In the genomic region with DNA sequence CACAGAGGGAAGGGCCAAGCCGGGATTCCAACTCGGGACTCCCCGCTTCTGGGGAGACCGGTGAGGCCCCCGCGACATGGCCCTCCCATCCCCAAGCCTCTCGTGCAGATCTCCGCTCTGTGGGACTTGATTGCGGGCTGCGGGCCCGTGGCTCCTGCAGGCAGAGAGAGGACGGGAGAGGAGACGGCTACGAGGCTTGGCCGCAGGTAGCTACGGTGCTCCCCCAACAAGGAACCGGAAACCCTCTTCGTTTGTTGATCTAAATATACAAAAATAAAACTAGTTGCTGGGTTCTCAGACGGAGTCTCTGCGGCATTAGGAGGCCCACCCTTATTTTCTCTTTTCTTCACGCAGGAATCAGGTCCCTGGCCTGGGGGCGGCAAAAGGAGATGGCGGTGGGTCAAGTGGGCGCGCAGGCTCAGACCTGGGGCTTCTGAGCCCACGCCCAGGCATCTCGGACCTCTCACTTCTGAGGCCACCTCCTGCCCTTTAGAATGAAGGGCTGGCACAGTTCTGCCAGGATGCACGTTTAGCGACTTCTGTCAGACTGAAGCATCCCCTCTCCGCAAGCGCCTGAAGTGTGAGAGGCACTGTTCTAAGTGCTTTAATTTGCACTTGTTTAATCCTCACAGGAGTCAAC, we compare ENCODE assay signal across 8 cellular contexts. TPM values are rescaled to one million over a fixed set of nuclear protein-coding genes. Genes with fewer than 3 reads are reported as not detected.
A peak's percentile ranks its signal among the peaks of the same experiment; 100 is the strongest.
DNase-seq lines count a peak whose midpoint lies in the region; ATAC-seq and TF ChIP-seq lines count a peak whose summit lies in the region.

No MANE protein-coding gene starts in this region.

- no peak overlapping the region for H2BK120ac ChIP-seq in neuronal stem cell (ENCODE audit: low read depth, low read length)

- H2BK5ac ChIP-seq in neuronal stem cell (ENCODE audit: low read length): no peak overlapping the region

- peaks cover 4% of the 10 kb centered on the region for H3K36me3 Mint-ChIP-seq in activated CD4-positive, alpha-beta T cell treated with anti-CD3 and anti-CD28 coated beads, Interleukin-2, amount 10 ng/mL, durations not matched to agents 7 days and 5 days (ENCODE audit: low read depth)

- H3K4ac ChIP-seq in neuronal stem cell (ENCODE audit: low read length): no peak overlapping the region

- H3K14ac ChIP-seq in neuronal stem cell (ENCODE audit: low read length): no peak overlapping the region

- peaks cover 4 to 13% of the 10 kb centered on the region in 2 donors for H3K4me1 ChIP-seq in neuronal stem cell (ENCODE audit: control insufficient read depth in 2 of 2, insufficient read depth in 1 of 2, low read depth in 1 of 2, low read length in 2 of 2)

- H3K9me3 ChIP-seq in neuronal stem cell (replicated peaks in 1 of 2; ENCODE audit: control insufficient read depth in 2 of 2, insufficient read depth in 1 of 2, low read depth in 1 of 2, low read length in 2 of 2): no peaks in the 10 kb centered on the region

- peak overlapping the region; percentile 90 for H3K23ac ChIP-seq in neuronal stem cell (ENCODE audit: low read depth, low read length, poor library complexity)

- CTCF ChIA-PET in BJ (lab: Yijun Ruan, JAX): interaction anchor here (1.0 to 2.5 kb wide), 3 partner anchors 28 to 47 kb away, joined by 3 to 12 read pairs (median 6); no protein-coding TSS in a partner anchor
- CTCF ChIA-PET in activated CD4-positive, alpha-beta T cell treated with anti-CD3 and anti-CD28 coated beads, Interleukin-2, amount 10 ng/mL, durations not matched to agents 7 days and 5 days (lab: Charles Lee): interaction anchor here (1.5 kb wide), 2 partner anchors 34 to 97 kb away, joined by 3 read pairs; no protein-coding TSS in a partner anchor

- no peak overlapping the region for H4K91ac ChIP-seq in neuronal stem cell (ENCODE audit: low read depth, low read length, poor library complexity)

- H3K18ac ChIP-seq in neuronal stem cell (ENCODE audit: low read length): peak overlapping the region; percentile 91

- H3K27me3 ChIP-seq in BJ (ENCODE audit: control insufficient read depth, insufficient read depth, low read length) (no peaks in the 10 kb centered on the region), neuronal stem cell (ENCODE audit: control insufficient read depth in 3 of 3, insufficient read depth in 3 of 3, low read depth in 1 of 3, low read length in 3 of 3) (peaks cover 0 to 21% (median 14%) of the 10 kb centered on the region in 3 experiments)

- no peak for TF ChIP-seq CTCF in BJ (IDR thresholded peaks at IDR 0.05; ENCODE audit: insufficient read depth, low read depth, low read length)

- H3K27ac ChIP-seq in neuronal stem cell (replicated peaks; ENCODE audit: low read length): no peak overlapping the region

- no peaks in the 10 kb centered on the region for H3K27me3 Mint-ChIP-seq in activated CD4-positive, alpha-beta T cell treated with anti-CD3 and anti-CD28 coated beads, Interleukin-2, amount 10 ng/mL, durations not matched to agents 7 days and 5 days

- H3K9me3 Mint-ChIP-seq in activated CD4-positive, alpha-beta T cell treated with anti-CD3 and anti-CD28 coated beads, Interleukin-2, amount 10 ng/mL, durations not matched to agents 7 days and 5 days: peaks cover 2% of the 10 kb centered on the region

- peak overlapping the region; percentile 100 for H2AFZ ChIP-seq in neuronal stem cell (ENCODE audit: low read length)

- peaks cover 36% of the 10 kb centered on the region for H3K4me1 Mint-ChIP-seq in activated CD4-positive, alpha-beta T cell treated with anti-CD3 and anti-CD28 coated beads, Interleukin-2, amount 10 ng/mL, durations not matched to agents 7 days and 5 days

- POLR2A ChIA-PET in BJ (lab: Charles Lee): no interaction called here
- POLR2A ChIA-PET in activated CD4-positive, alpha-beta T cell treated with anti-CD3 and anti-CD28 coated beads, Interleukin-2, amount 10 ng/mL, durations not matched to agents 7 days and 5 days (lab: Charles Lee): no interaction called here

- H3K4me3 Mint-ChIP-seq in activated CD4-positive, alpha-beta T cell treated with anti-CD3 and anti-CD28 coated beads, Interleukin-2, amount 10 ng/mL, durations not matched to agents 7 days and 5 days: peak overlapping the region; percentile 79

- H2BK12ac ChIP-seq in neuronal stem cell (ENCODE audit: low read length): no peak overlapping the region

- peak overlapping the region; percentile 99 for H3K4me2 ChIP-seq in neuronal stem cell (ENCODE audit: insufficient read depth, low read length, poor library complexity, severe bottlenecking)

- no peak for DNase-seq in BJ (ENCODE audit: low read depth)
- DNase-seq in activated CD4-positive, alpha-beta T cell treated with anti-CD3 and anti-CD28 coated beads, Interleukin-2, amount 10 ng/mL, durations not matched to agents 7 days and 5 days: peak; percentile 58
- no peak for DNase-seq in neuronal stem cell (ENCODE audit: low spot score)
- no peak for DNase-seq in HUDEP-2 (lab: John Stamatoyannopoulos, UW; ENCODE audit: unreplicated experiment in 76 of 76)
- no peak for DNase-seq in NCI-H524 treated with DMSO at 0.1 percent for 48 hours (lab: John Stamatoyannopoulos, UW)

- no CpG with 5 or more reads among the region's 31 CpGs for WGBS in neuronal stem cell (ENCODE audit: extremely low coverage in 2 of 2, insufficient read length in 2 of 2, insufficient replicate concordance in 1 of 2), 2 donors

- H4K8ac ChIP-seq in neuronal stem cell (ENCODE audit: low read depth, low read length): no peak overlapping the region

- H2BK15ac ChIP-seq in neuronal stem cell (ENCODE audit: low read length): peak overlapping the region; percentile 55

- peak overlapping the region; percentile 95 for H3K27ac Mint-ChIP-seq in activated CD4-positive, alpha-beta T cell treated with anti-CD3 and anti-CD28 coated beads, Interleukin-2, amount 10 ng/mL, durations not matched to agents 7 days and 5 days

- peak; percentile 39 for ATAC-seq in GM19395 (IDR thresholded peaks at IDR 0.05; ENCODE audit: unreplicated experiment)
- ATAC-seq in HG03439 (IDR thresholded peaks at IDR 0.05; ENCODE audit: unreplicated experiment): peak; percentile 23
- peak; percentile 30 for ATAC-seq in esophagus mucosa

- H3K36me3 ChIP-seq in BJ (ENCODE audit: control insufficient read depth, insufficient read depth, low read length) (no peaks in the 10 kb centered on the region; the same call in 1 of the 2 replicates), neuronal stem cell (replicated peaks in 1 of 2; ENCODE audit: control insufficient read depth in 2 of 2, insufficient read depth in 2 of 2, low read length in 2 of 2) (no peaks in the 10 kb centered on the region)

- H3K4me3 ChIP-seq in BJ (ENCODE audit: low read depth, low read length) (peak overlapping the region; percentile 82), neuronal stem cell (ENCODE audit: low read length in 2 of 2) (peak overlapping the region; percentile 93 to 99)

- H3K79me1 ChIP-seq in neuronal stem cell (ENCODE audit: low read depth, low read length): no peaks in the 10 kb centered on the region

- peak overlapping the region; percentile 82 for H3K9ac ChIP-seq in neuronal stem cell (ENCODE audit: low read depth, low read length, poor library complexity)

- no peak overlapping the region for H2AK5ac ChIP-seq in neuronal stem cell (ENCODE audit: low read depth, low read length)

RNA-seq across cellular contexts. Expression of gene GNB5, which starts 10.9 kb away (rescaled TPM):
- 57.7 and 63.0 TPM in 2 replicates for polyA plus RNA-seq in BJ (2011; rRNA removed)
- polyA minus RNA-seq in BJ (2011; rRNA and poly(A)+ RNA removed): 25.0 and 31.4 TPM in 2 replicates
- 10 to 100 TPM; 28.5 to 34.2 TPM for total RNA-seq in activated CD4-positive, alpha-beta T cell treated with anti-CD3 and anti-CD28 coated beads, Interleukin-2, amount 10 ng/mL, durations not matched to agents 7 days and 5 days
- 11.8 TPM for total RNA-seq in esophagus mucosa
- polyA plus RNA-seq in neuronal stem cell (2013, experiment 1 of 2): 20.4 TPM
- polyA plus RNA-seq in neuronal stem cell (2013, experiment 2 of 2): 20.0 TPM
